ENCODE assay signal across 9 cellular contexts in the genomic region with DNA sequence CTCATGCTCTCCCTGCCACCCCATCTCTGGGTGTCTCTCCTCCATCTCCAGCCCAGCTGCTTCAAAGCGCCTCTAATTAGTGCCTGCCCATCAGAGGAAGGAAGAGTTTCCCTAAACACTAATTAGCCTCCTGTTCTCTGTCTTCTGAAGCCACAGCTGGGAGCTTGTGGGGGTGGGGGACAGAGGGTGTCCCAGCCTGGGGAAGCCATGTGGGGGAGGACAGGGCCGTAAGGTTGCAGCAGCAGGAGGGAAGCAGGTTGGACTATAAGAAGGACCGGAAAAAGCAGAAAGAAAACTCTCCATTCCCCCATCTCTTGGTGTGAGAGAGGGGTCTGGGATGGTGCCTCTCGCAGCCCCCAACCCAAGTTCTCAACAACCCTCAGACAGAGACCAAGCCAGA. TPM values are rescaled to one million over a fixed set of nuclear protein-coding genes. Genes with fewer than 3 reads are reported as not detected.
DNase-seq lines count a peak whose midpoint lies in the region; ATAC-seq and TF ChIP-seq lines count a peak whose summit lies in the region.
"Had no signal": no experiment of that assay in that cellular context is flagged by ENCODE, and none has a peak within 500 bp of the region (broad histone marks: within the 10 kb centered on the region; RNA-seq: fewer than 3 reads in every experiment).

No MANE protein-coding gene starts in this region.

- peak overlapping the region; percentile 68 for H2AFZ ChIP-seq in parathyroid adenoma

- H3K4me3 Mint-ChIP-seq in activated CD4-positive, alpha-beta T cell treated with anti-CD3 and anti-CD28 coated beads, Interleukin-2, amount 10 ng/mL, durations not matched to agents 7 days and 5 days = peak overlapping the region; percentile 42
- H3K4me3 Mint-ChIP-seq in activated CD4-positive, alpha-beta T cell treated with anti-CD3 and anti-CD28 coated beads for 36 hours = no peak overlapping the region
- H3K4me3 Mint-ChIP-seq in brain = peak overlapping the region; percentile 41 to 84 (median 73)

- CTCF ChIA-PET in activated CD4-positive, alpha-beta T cell treated with anti-CD3 and anti-CD28 coated beads, Interleukin-2, amount 10 ng/mL, durations not matched to agents 7 days and 5 days (lab: Charles Lee) = interaction anchor here (0.6 to 3.6 kb wide), 7 partner anchors 9 to 661 kb away, joined by 3 to 26 read pairs (median 3); partner anchors contain the start of gene NAPA
- CTCF ChIA-PET in activated CD4-positive, alpha-beta T cell treated with anti-CD3 and anti-CD28 coated beads for 36 hours (lab: Charles Lee) = interaction anchor here (0.6 to 2.2 kb wide), 5 partner anchors 9 to 279 kb away, joined by 3 to 6 read pairs (median 4); no protein-coding TSS in a partner anchor

- ATAC-seq in activated CD4-positive, alpha-beta T cell treated with anti-CD3 and anti-CD28 coated beads for 36 hours = no peak
- ATAC-seq in HG02610 (IDR thresholded peaks at IDR 0.05; ENCODE audit: unreplicated experiment) (no peak), GM19455 (IDR thresholded peaks at IDR 0.05; ENCODE audit: unreplicated experiment) (no peak)

- peaks cover 3% of the 10 kb centered on the region for H3K36me3 Mint-ChIP-seq in activated CD4-positive, alpha-beta T cell treated with anti-CD3 and anti-CD28 coated beads, Interleukin-2, amount 10 ng/mL, durations not matched to agents 7 days and 5 days (ENCODE audit: low read depth)
- peaks cover 3% of the 10 kb centered on the region for H3K36me3 Mint-ChIP-seq in activated CD4-positive, alpha-beta T cell treated with anti-CD3 and anti-CD28 coated beads for 36 hours (ENCODE audit: low read depth)
- H3K36me3 Mint-ChIP-seq in brain = peaks cover 8% of the 10 kb centered on the region

- POLR2A ChIA-PET in activated CD4-positive, alpha-beta T cell treated with anti-CD3 and anti-CD28 coated beads, Interleukin-2, amount 10 ng/mL, durations not matched to agents 7 days and 5 days (lab: Charles Lee) = no interaction called here
- POLR2A ChIA-PET in activated CD4-positive, alpha-beta T cell treated with anti-CD3 and anti-CD28 coated beads for 36 hours (lab: Charles Lee) = interaction anchor here (0.6 kb wide), 1 partner anchor 12 kb away, joined by 3 read pairs; no protein-coding TSS in a partner anchor

- H3K9me3 ChIP-seq in parathyroid adenoma (ENCODE audit: control insufficient read depth, low read length) = no peaks in the 10 kb centered on the region

- H3K4me1 Mint-ChIP-seq in activated CD4-positive, alpha-beta T cell treated with anti-CD3 and anti-CD28 coated beads, Interleukin-2, amount 10 ng/mL, durations not matched to agents 7 days and 5 days = peaks cover 47% of the 10 kb centered on the region
- peaks cover 44% of the 10 kb centered on the region for H3K4me1 Mint-ChIP-seq in activated CD4-positive, alpha-beta T cell treated with anti-CD3 and anti-CD28 coated beads for 36 hours
- peaks cover 59% of the 10 kb centered on the region for H3K4me1 Mint-ChIP-seq in brain

- H3K27ac Mint-ChIP-seq in activated CD4-positive, alpha-beta T cell treated with anti-CD3 and anti-CD28 coated beads, Interleukin-2, amount 10 ng/mL, durations not matched to agents 7 days and 5 days = no peak overlapping the region
- H3K27ac Mint-ChIP-seq in activated CD4-positive, alpha-beta T cell treated with anti-CD3 and anti-CD28 coated beads for 36 hours = no peak overlapping the region
- peak overlapping the region in 4 of 5 experiments; percentile 9 to 59 (median 20) for H3K27ac Mint-ChIP-seq in brain

- peaks cover 9% of the 10 kb centered on the region for H3K4me1 ChIP-seq in parathyroid adenoma

- H3K79me2 ChIP-seq in parathyroid adenoma = no peaks in the 10 kb centered on the region

- H3K27me3 ChIP-seq in parathyroid adenoma (ENCODE audit: control insufficient read depth, insufficient read depth, low read length) = peaks cover 6% of the 10 kb centered on the region

- no peaks in the 10 kb centered on the region for H3K36me3 ChIP-seq in parathyroid adenoma (ENCODE audit: control insufficient read depth, insufficient read depth, low read length)

- intact Hi-C loops in activated CD4-positive, alpha-beta T cell treated with anti-CD3 and anti-CD28 coated beads for 36 hours (cut with DNase I, micrococcal nuclease) = loop anchor here in 1 of 2 experiments (5.0 kb wide), 1 partner anchor 37 kb away; the partner anchor contains the start of gene KPTN

- no peak for DNase-seq in activated CD4-positive, alpha-beta T cell treated with anti-CD3 and anti-CD28 coated beads, Interleukin-2, amount 10 ng/mL, durations not matched to agents 7 days and 5 days
- DNase-seq in activated CD4-positive, alpha-beta T cell treated with anti-CD3 and anti-CD28 coated beads for 36 hours = no peak
- DNase-seq in Jurkat, Clone E6-1 (ENCODE audit: low read depth, low spot score) = no peak
- DNase-seq in NCI-H345 (lab: John Stamatoyannopoulos, UW) = no peak

- no peak for TF ChIP-seq CTCF in brain (conservative IDR thresholded peaks at IDR 0.05)
- no peak for TF ChIP-seq CTCF in parathyroid adenoma (IDR thresholded peaks at IDR 0.05)

- no peak overlapping the region for H3K27ac ChIP-seq in parathyroid adenoma

- peaks cover 73% of the 10 kb centered on the region for H3K27me3 Mint-ChIP-seq in activated CD4-positive, alpha-beta T cell treated with anti-CD3 and anti-CD28 coated beads, Interleukin-2, amount 10 ng/mL, durations not matched to agents 7 days and 5 days
- peaks cover 67% of the 10 kb centered on the region for H3K27me3 Mint-ChIP-seq in activated CD4-positive, alpha-beta T cell treated with anti-CD3 and anti-CD28 coated beads for 36 hours
- peaks cover 68% of the 10 kb centered on the region for H3K27me3 Mint-ChIP-seq in brain

- H3K9ac ChIP-seq in parathyroid adenoma = no peak overlapping the region

- no peaks in the 10 kb centered on the region for H3K9me3 Mint-ChIP-seq in activated CD4-positive, alpha-beta T cell treated with anti-CD3 and anti-CD28 coated beads, Interleukin-2, amount 10 ng/mL, durations not matched to agents 7 days and 5 days
- H3K9me3 Mint-ChIP-seq in activated CD4-positive, alpha-beta T cell treated with anti-CD3 and anti-CD28 coated beads for 36 hours (ENCODE audit: low read depth) = no peaks in the 10 kb centered on the region
- H3K9me3 Mint-ChIP-seq in brain = peaks cover 0 to 19% (median 6%) of the 10 kb centered on the region in 5 experiments

- H3K4me3 ChIP-seq in Jurkat, Clone E6-1 (ENCODE audit: low read length) = peak overlapping the region; percentile 40
- no peak overlapping the region for H3K4me3 ChIP-seq in parathyroid adenoma (ENCODE audit: low read depth, low read length)

- H3K4me2 ChIP-seq in parathyroid adenoma (ENCODE audit: low read length) = peak overlapping the region; percentile 48

RNA-seq across cellular contexts. Expression of gene SLC8A2, which starts 26.2 kb away (rescaled TPM):
- total RNA-seq in activated CD4-positive, alpha-beta T cell treated with anti-CD3 and anti-CD28 coated beads, Interleukin-2, amount 10 ng/mL, durations not matched to agents 7 days and 5 days = not detected
- under 1 TPM; 0.11 to 0.23 TPM for total RNA-seq in activated CD4-positive, alpha-beta T cell treated with anti-CD3 and anti-CD28 coated beads for 36 hours
- polyA plus RNA-seq in Jurkat, Clone E6-1 (2012; ENCODE audit: insufficient read depth, insufficient read length) = not detected
- polyA plus RNA-seq in brain (ENCODE audit: insufficient read depth, low read depth, low replicate concordance) = 23.3 TPM
- polyA plus RNA-seq: fibroblast of lung had no signal

RNA-seq across cellular contexts. Expression of gene MEIS3, which starts 26.2 kb away (rescaled TPM):
- not detected for total RNA-seq in activated CD4-positive, alpha-beta T cell treated with anti-CD3 and anti-CD28 coated beads, Interleukin-2, amount 10 ng/mL, durations not matched to agents 7 days and 5 days
- total RNA-seq in activated CD4-positive, alpha-beta T cell treated with anti-CD3 and anti-CD28 coated beads for 36 hours = under 1 TPM in 1 of 2 experiments, not detected in 1; 0.28 TPM
- polyA plus RNA-seq in Jurkat, Clone E6-1 (2012; ENCODE audit: insufficient read depth, insufficient read length) = 0.81 TPM
- polyA plus RNA-seq in brain (ENCODE audit: insufficient read depth, low read depth, low replicate concordance) = 24.5 TPM

RNA-seq across cellular contexts. Expression of gene KPTN, which starts 38.5 kb away (rescaled TPM):
- total RNA-seq in activated CD4-positive, alpha-beta T cell treated with anti-CD3 and anti-CD28 coated beads, Interleukin-2, amount 10 ng/mL, durations not matched to agents 7 days and 5 days = 10 to 100 TPM; 12.5 to 14.1 TPM
- 10 to 100 TPM in 1 of 2 experiments, 1 to 10 TPM in 1; 9.7 to 10.5 TPM for total RNA-seq in activated CD4-positive, alpha-beta T cell treated with anti-CD3 and anti-CD28 coated beads for 36 hours
- 20.6 TPM for polyA plus RNA-seq in Jurkat, Clone E6-1 (2012; ENCODE audit: insufficient read depth, insufficient read length)
- 28.1 TPM for polyA plus RNA-seq in brain (ENCODE audit: insufficient read depth, low read depth, low replicate concordance)

Comparison
In these comparisons a context has a peak if more than half of its experiments do, and no peak if none do; other contexts are left out.
1. H3K27ac Mint-ChIP-seq: peak in brain (4 of 5); none in activated CD4-positive, alpha-beta T cell treated with anti-CD3 and anti-CD28 coated beads, Interleukin-2, amount 10 ng/mL, durations not matched to agents 7 days and 5 days (single experiment) and activated CD4-positive, alpha-beta T cell treated with anti-CD3 and anti-CD28 coated beads for 36 hours (single experiment).